Comparison of ENCODE assay signal across 2 cellular contexts in the genomic region with DNA sequence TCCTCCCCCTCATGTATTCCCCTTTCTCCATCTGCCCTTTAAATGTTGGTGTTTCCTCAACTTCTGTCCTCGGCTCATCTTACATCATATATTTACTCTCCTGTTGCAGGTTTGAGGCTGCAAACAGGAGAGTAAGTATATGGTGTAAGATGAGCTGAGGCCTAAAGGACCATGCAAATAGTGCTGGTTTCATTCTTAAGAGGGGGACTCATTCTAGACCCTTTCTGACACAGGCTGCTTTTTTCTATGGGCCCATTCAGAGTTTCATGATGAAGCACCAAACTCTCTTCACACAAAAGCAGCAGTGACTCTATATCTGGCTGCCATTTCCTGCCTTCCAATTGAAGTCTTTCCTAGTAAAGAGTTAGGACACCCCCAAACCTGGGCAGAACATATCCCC.
TF ChIP-seq lines count a peak whose summit lies in the region.

No MANE protein-coding gene starts in this region.

TF ChIP-seq in SK-N-SH, 30 proteins besides CTCF, POLR2A, EP300 and RAD21:
- TF ChIP-seq, protein P1, sequence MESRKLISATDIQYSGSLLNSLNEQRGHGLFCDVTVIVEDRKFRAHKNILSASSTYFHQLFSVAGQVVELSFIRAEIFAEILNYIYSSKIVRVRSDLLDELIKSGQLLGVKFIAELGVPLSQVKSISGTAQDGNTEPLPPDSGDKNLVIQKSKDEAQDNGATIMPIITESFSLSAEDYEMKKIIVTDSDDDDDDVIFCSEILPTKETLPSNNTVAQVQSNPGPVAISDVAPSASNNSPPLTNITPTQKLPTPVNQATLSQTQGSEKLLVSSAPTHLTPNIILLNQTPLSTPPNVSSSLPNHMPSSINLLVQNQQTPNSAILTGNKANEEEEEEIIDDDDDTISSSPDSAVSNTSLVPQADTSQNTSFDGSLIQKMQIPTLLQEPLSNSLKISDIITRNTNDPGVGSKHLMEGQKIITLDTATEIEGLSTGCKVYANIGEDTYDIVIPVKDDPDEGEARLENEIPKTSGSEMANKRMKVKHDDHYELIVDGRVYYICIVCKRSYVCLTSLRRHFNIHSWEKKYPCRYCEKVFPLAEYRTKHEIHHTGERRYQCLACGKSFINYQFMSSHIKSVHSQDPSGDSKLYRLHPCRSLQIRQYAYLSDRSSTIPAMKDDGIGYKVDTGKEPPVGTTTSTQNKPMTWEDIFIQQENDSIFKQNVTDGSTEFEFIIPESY (IDR thresholded peaks at IDR 0.05; ENCODE audit: borderline replicate concordance, low read depth): no peak

TF ChIP-seq in neural cell, 6 proteins besides CTCF, POLR2A, EP300 and RAD21 (continued from another document):
- TF ChIP-seq, protein P2, sequence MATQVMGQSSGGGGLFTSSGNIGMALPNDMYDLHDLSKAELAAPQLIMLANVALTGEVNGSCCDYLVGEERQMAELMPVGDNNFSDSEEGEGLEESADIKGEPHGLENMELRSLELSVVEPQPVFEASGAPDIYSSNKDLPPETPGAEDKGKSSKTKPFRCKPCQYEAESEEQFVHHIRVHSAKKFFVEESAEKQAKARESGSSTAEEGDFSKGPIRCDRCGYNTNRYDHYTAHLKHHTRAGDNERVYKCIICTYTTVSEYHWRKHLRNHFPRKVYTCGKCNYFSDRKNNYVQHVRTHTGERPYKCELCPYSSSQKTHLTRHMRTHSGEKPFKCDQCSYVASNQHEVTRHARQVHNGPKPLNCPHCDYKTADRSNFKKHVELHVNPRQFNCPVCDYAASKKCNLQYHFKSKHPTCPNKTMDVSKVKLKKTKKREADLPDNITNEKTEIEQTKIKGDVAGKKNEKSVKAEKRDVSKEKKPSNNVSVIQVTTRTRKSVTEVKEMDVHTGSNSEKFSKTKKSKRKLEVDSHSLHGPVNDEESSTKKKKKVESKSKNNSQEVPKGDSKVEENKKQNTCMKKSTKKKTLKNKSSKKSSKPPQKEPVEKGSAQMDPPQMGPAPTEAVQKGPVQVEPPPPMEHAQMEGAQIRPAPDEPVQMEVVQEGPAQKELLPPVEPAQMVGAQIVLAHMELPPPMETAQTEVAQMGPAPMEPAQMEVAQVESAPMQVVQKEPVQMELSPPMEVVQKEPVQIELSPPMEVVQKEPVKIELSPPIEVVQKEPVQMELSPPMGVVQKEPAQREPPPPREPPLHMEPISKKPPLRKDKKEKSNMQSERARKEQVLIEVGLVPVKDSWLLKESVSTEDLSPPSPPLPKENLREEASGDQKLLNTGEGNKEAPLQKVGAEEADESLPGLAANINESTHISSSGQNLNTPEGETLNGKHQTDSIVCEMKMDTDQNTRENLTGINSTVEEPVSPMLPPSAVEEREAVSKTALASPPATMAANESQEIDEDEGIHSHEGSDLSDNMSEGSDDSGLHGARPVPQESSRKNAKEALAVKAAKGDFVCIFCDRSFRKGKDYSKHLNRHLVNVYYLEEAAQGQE (IDR thresholded peaks at IDR 0.05; ENCODE audit: borderline replicate concordance): no peak
